Comparison of ENCODE assay signal across 7 cellular contexts in genomic region chr4:163166041-163166579, GRCh38. TPM values are rescaled to one million over a fixed set of nuclear protein-coding genes. Genes with fewer than 3 reads are reported as not detected.
DNase-seq lines count a peak whose midpoint lies in the region; FAIRE-seq and TF ChIP-seq lines count a peak whose summit lies in the region.

No MANE protein-coding gene starts in this region.

- peak; percentile 41 for DNase-seq in GM12892 (ENCODE audit: insufficient read length)
- DNase-seq in H9 = peak; percentile 60
- DNase-seq in activated CD4-positive, alpha-beta T cell treated with anti-CD3 and anti-CD28 coated beads for 4 hours = peak; percentile 51 to 61
- peak; percentile 21 to 87 for DNase-seq in lower leg skin (ENCODE audit: low spot score in 2 of 2)
- peak in 2 of 3 donors; percentile 19 to 39 for DNase-seq in stimulated activated CD4-positive, alpha-beta T cell treated with anti-CD3 and anti-CD28 coated beads, TNF-alpha, amount 100 ng/mL, for 1 hour (ENCODE audit: low read depth in 3 of 3, low spot score in 1 of 3)

- H3K27me3 ChIP-seq in H9 (ENCODE audit: insufficient read depth, low read length) (no peaks in the 10 kb centered on the region), Loucy (ENCODE audit: insufficient read depth, low read length, poor library complexity, severe bottlenecking) (no peaks in the 10 kb centered on the region)

- peaks cover 5% of the 10 kb centered on the region for H3K23me2 ChIP-seq in H9 (ENCODE audit: insufficient read length, low read depth, low read length, poor library complexity, severe bottlenecking)

- H3K4ac ChIP-seq in H9 (ENCODE audit: low read depth, low read length) = peak overlapping the region; percentile 36; the same call in 1 of the 2 replicates

- intact Hi-C loops in dendritic cell treated with granulocyte-macrophage colony-stimulating factor and Interleukin-4, amounts not matched to agents 40 ng/mL and 50 ng/mL, for 4 days (cut with micrococcal nuclease) = loop anchor here (2.0 to 5.0 kb wide), 2 partner anchors 329 to 1946 kb away; partner anchors contain the start of genes TMA16 and TMEM192
- intact Hi-C loops in lower leg skin (cut with DNase I; ENCODE audit: low total_unique reads) = no loop called here

- H2BK15ac ChIP-seq in H9 (ENCODE audit: low read depth, low read length) = no peak overlapping the region

- no peak overlapping the region for H3T11ph ChIP-seq in H9 (ENCODE audit: low read length)

- H3K14ac ChIP-seq in H9 (ENCODE audit: insufficient read depth, low read length) = peak overlapping the region; percentile 95

- H3K27ac ChIP-seq in H9 (ENCODE audit: insufficient read length, low read depth, low read length) = no peak overlapping the region

- H3K4me1 ChIP-seq in H9 (ENCODE audit: insufficient read depth, low read length) (peaks cover 2% of the 10 kb centered on the region; the same call in 1 of the 2 replicates), Loucy (ENCODE audit: insufficient read depth, low read length, poor library complexity, severe bottlenecking) (peaks cover 36% of the 10 kb centered on the region)

- H3K4me2 ChIP-seq in H9 (ENCODE audit: insufficient read depth, insufficient read length, low read length) (peak overlapping the region; percentile 87), Loucy (ENCODE audit: low read depth, low read length, poor library complexity, severe bottlenecking) (peak overlapping the region; percentile 99)

- H3K9me3 Mint-ChIP-seq in H9 = no peaks in the 10 kb centered on the region
- no peaks in the 10 kb centered on the region for H3K9me3 Mint-ChIP-seq in dendritic cell treated with granulocyte-macrophage colony-stimulating factor and Interleukin-4, amounts not matched to agents 40 ng/mL and 50 ng/mL, for 4 days

- no peak overlapping the region for H4K8ac ChIP-seq in H9 (replicated peaks; ENCODE audit: insufficient read length, low read depth, low read length)

- H4K91ac ChIP-seq in H9 (ENCODE audit: insufficient read length, low read depth, low read length) = peak overlapping the region; percentile 89

- H3K9ac ChIP-seq in H9 (ENCODE audit: extremely low read depth, insufficient read length, low read length) (peak overlapping the region; percentile 85), Loucy (ENCODE audit: low read depth, low read length, poor library complexity, severe bottlenecking) (peak overlapping the region; percentile 88)

- no peak overlapping the region for H2BK5ac ChIP-seq in H9 (ENCODE audit: insufficient read length, low read length)

- H3K4me3 ChIP-seq in Loucy (ENCODE audit: low read length, poor library complexity, severe bottlenecking) (peak overlapping the region; percentile 93), lower leg skin (ENCODE audit: low read depth, poor library complexity, severe bottlenecking) (peak overlapping the region; percentile 86)

- no peaks in the 10 kb centered on the region for H3K36me3 ChIP-seq in Loucy (ENCODE audit: insufficient read depth, low read length)

- H3K4me3 Mint-ChIP-seq in H9 = peak overlapping the region; percentile 72 to 85
- H3K4me3 Mint-ChIP-seq in dendritic cell treated with granulocyte-macrophage colony-stimulating factor and Interleukin-4, amounts not matched to agents 40 ng/mL and 50 ng/mL, for 4 days = peak overlapping the region; percentile 90

- TF ChIP-seq POLR2A in GM12892 (IDR thresholded peaks at IDR 0.05; ENCODE audit: low read depth, low read length) (no peak), lower leg skin (IDR thresholded peaks at IDR 0.05) (no peak)

- no peak overlapping the region for H3K56ac ChIP-seq in H9 (ENCODE audit: insufficient read length, low read depth, low read length)

- H4K20me1 ChIP-seq in H9 (ENCODE audit: control insufficient read depth, insufficient read depth, insufficient read length) (no peaks in the 10 kb centered on the region), Loucy (ENCODE audit: insufficient read depth, low read length, poor library complexity, severe bottlenecking) (peaks cover 19% of the 10 kb centered on the region)

- no peaks in the 10 kb centered on the region for H3K9me2 ChIP-seq in Loucy (replicated peaks; ENCODE audit: low read depth, low read length)

- H3K27ac Mint-ChIP-seq in H9 = peak overlapping the region; percentile 91 to 97 (median 95); a peak in 6 of 7 replicates
- H3K27ac Mint-ChIP-seq in dendritic cell treated with granulocyte-macrophage colony-stimulating factor and Interleukin-4, amounts not matched to agents 40 ng/mL and 50 ng/mL, for 4 days = peak overlapping the region; percentile 91

- H3F3A ChIP-seq in Loucy (ENCODE audit: low read depth) = no peaks in the 10 kb centered on the region

- peak overlapping the region; percentile 97 for H3K18ac ChIP-seq in H9 (ENCODE audit: insufficient read length, low read depth, low read length)

- H3K36me3 Mint-ChIP-seq in H9 (ENCODE audit: insufficient read depth in 1 of 3, low read depth in 3 of 3) = peaks cover 15 to 25% (median 21%) of the 10 kb centered on the region in 3 experiments
- H3K36me3 Mint-ChIP-seq in dendritic cell treated with granulocyte-macrophage colony-stimulating factor and Interleukin-4, amounts not matched to agents 40 ng/mL and 50 ng/mL, for 4 days (ENCODE audit: low read depth) = peaks cover 34% of the 10 kb centered on the region

- no peaks in the 10 kb centered on the region for H3K27me3 Mint-ChIP-seq in H9 (ENCODE audit: low read depth)
- H3K27me3 Mint-ChIP-seq in dendritic cell treated with granulocyte-macrophage colony-stimulating factor and Interleukin-4, amounts not matched to agents 40 ng/mL and 50 ng/mL, for 4 days = peaks cover 6% of the 10 kb centered on the region

- H3K9me3 ChIP-seq in H9 (ENCODE audit: control insufficient read depth, low read depth, low read length) = no peaks in the 10 kb centered on the region
- H3K9me3 ChIP-seq in Loucy (ENCODE audit: insufficient read depth, low read depth, low read length) = no peaks in the 10 kb centered on the region

- H3K4me1 Mint-ChIP-seq in H9 = peaks cover 25 to 30% of the 10 kb centered on the region in 2 experiments
- peaks cover 29% of the 10 kb centered on the region for H3K4me1 Mint-ChIP-seq in dendritic cell treated with granulocyte-macrophage colony-stimulating factor and Interleukin-4, amounts not matched to agents 40 ng/mL and 50 ng/mL, for 4 days (ENCODE audit: low read depth)

- FAIRE-seq in GM12892 (lab: Jason Lieb, UNC) = peak; percentile 87

- WGBS in H9 (ENCODE audit: extremely low coverage, insufficient read length, low lambda C conversion rate) = no CpG with 5 or more reads among the region's 41 CpGs
- WGBS in lower leg skin, 2 donors = 0 to 1% methylated on average over 13 to 32 of the region's 41 CpGs

- no peak overlapping the region for H4K5ac ChIP-seq in H9 (ENCODE audit: insufficient read length, low read depth, low read length)

- no peak for TF ChIP-seq CTCF in H9 (conservative IDR thresholded peaks at IDR 0.05)
- TF ChIP-seq CTCF in Loucy (conservative IDR thresholded peaks at IDR 0.05; ENCODE audit: low read length) = no peak
- no peak for TF ChIP-seq CTCF in lower leg skin (IDR thresholded peaks at IDR 0.05)

- H3K79me2 ChIP-seq in H9 (ENCODE audit: insufficient read depth, low read length) (peaks cover 24% of the 10 kb centered on the region; the same call in 1 of the 2 replicates), Loucy (ENCODE audit: insufficient read depth, low read length) (peaks cover 54% of the 10 kb centered on the region)

- no peak overlapping the region for H2BK120ac ChIP-seq in H9 (ENCODE audit: low read depth, low read length, poor library complexity, severe bottlenecking)

- H2BK20ac ChIP-seq in H9 (ENCODE audit: low read depth, low read length, poor library complexity, severe bottlenecking) = no peak overlapping the region

- no peak overlapping the region for H2AFZ ChIP-seq in H9 (ENCODE audit: low read length)
- H2AFZ ChIP-seq in Loucy (ENCODE audit: low read length) = peak overlapping the region; percentile 88

- H3K79me1 ChIP-seq in H9 (ENCODE audit: insufficient read depth, low read depth, low read length, poor library complexity, severe bottlenecking) = no peaks in the 10 kb centered on the region

- H3K23ac ChIP-seq in H9 (ENCODE audit: insufficient read length, low read depth, low read length) = no peak overlapping the region

- no peak overlapping the region for H2AK5ac ChIP-seq in H9 (ENCODE audit: insufficient read length, low read length)

- H2BK12ac ChIP-seq in H9 (ENCODE audit: insufficient read length, low read depth, low read length) = no peak overlapping the region

RNA-seq across cellular contexts. Expression of gene NAF1, which starts 0.6 kb away (rescaled TPM):
- 11.4 TPM for polyA plus RNA-seq in GM12892 (2012; ENCODE audit: missing spikeins)
- 44.0 and 44.7 TPM in 2 replicates for total RNA-seq in H9 (2021)
- total RNA-seq in lower leg skin = 10 to 100 TPM; 22.7 to 42.7 (median 27.3) TPM
